In genomic region chr4:7970031-7970946, GRCh38 we compare ENCODE assay signal across 8 cellular contexts. TPM values are rescaled to one million over a fixed set of nuclear protein-coding genes. Genes with fewer than 3 reads are reported as not detected.
DNase-seq lines count a peak whose midpoint lies in the region; ATAC-seq and TF ChIP-seq lines count a peak whose summit lies in the region.

No MANE protein-coding gene starts in this region.

- H3K79me2 ChIP-seq in osteoblast (ENCODE audit: insufficient read depth, low read length), result peaks cover 6% of the 10 kb centered on the region

- no peaks in the 10 kb centered on the region for H4K20me1 ChIP-seq in osteoblast (ENCODE audit: insufficient read depth, low read length)

- no peaks in the 10 kb centered on the region for H3K27me3 ChIP-seq in effector memory CD4-positive, alpha-beta T cell (replicated peaks; ENCODE audit: control insufficient read depth, insufficient read depth, low read length, poor library complexity, severe bottlenecking)
- no peaks in the 10 kb centered on the region for H3K27me3 ChIP-seq in osteoblast (ENCODE audit: insufficient read depth, low read length)

- peak overlapping the region; percentile 76 for H3K27ac ChIP-seq in effector memory CD4-positive, alpha-beta T cell (ENCODE audit: insufficient read depth, low read length, poor library complexity, severe bottlenecking)
- H3K27ac ChIP-seq in osteoblast (ENCODE audit: low read depth, low read length), result peak overlapping the region; percentile 98

- TF ChIP-seq CTCF in osteoblast (IDR thresholded peaks at IDR 0.05; ENCODE audit: extremely low read depth, low read depth, low read length) (no peak), foreskin fibroblast (IDR thresholded peaks at IDR 0.05; ENCODE audit: low read depth, low read length) (no peak)

- ATAC-seq in GM18520 (IDR thresholded peaks at IDR 0.05; ENCODE audit: unreplicated experiment) (peak; percentile 40), HG02884 (IDR thresholded peaks at IDR 0.05; ENCODE audit: unreplicated experiment) (peak; percentile 67)

- DNase-seq in UCSD-AML1 (lab: John Stamatoyannopoulos, UW; ENCODE audit: unreplicated experiment) (peak; percentile 48), osteoblast (ENCODE audit: insufficient read length, low spot score, missing footprints) (peak; percentile 82), NCI-H128 (lab: John Stamatoyannopoulos, UW; ENCODE audit: unreplicated experiment) (no peak), foreskin fibroblast (no peak), GF-D8 (lab: John Stamatoyannopoulos, UW) (no peak)
- peak; percentile 12 to 31 (median 24) for DNase-seq in effector memory CD4-positive, alpha-beta T cell

- H2AFZ ChIP-seq in osteoblast (ENCODE audit: low read length), result peak overlapping the region; percentile 56

- peaks cover 34% of the 10 kb centered on the region for H3K4me1 ChIP-seq in effector memory CD4-positive, alpha-beta T cell (ENCODE audit: control insufficient read depth, insufficient read depth, low read length, poor library complexity, severe bottlenecking)
- peaks cover 35% of the 10 kb centered on the region for H3K4me1 ChIP-seq in osteoblast (ENCODE audit: insufficient read depth, low read length)

- H3K4me2 ChIP-seq in osteoblast (ENCODE audit: insufficient read depth, low read length), result peak overlapping the region; percentile 69

- peak overlapping the region; percentile 61 for H3K4me3 ChIP-seq in effector memory CD4-positive, alpha-beta T cell (ENCODE audit: insufficient read depth, low read depth, low read length, poor library complexity, severe bottlenecking)
- H3K4me3 ChIP-seq in osteoblast (ENCODE audit: insufficient read depth, low read length) (peak overlapping the region; percentile 54), foreskin fibroblast (ENCODE audit: low read depth in 1 of 2, low read length in 2 of 2) (no peak overlapping the region)

- no peaks in the 10 kb centered on the region for H3K36me3 ChIP-seq in effector memory CD4-positive, alpha-beta T cell (ENCODE audit: control insufficient read depth, insufficient read depth, low read length)
- no peaks in the 10 kb centered on the region for H3K36me3 ChIP-seq in osteoblast (ENCODE audit: insufficient read depth, low read length)

- no peaks in the 10 kb centered on the region for H3K9me3 ChIP-seq in effector memory CD4-positive, alpha-beta T cell (ENCODE audit: control insufficient read depth, low read length)
- H3K9me3 ChIP-seq in osteoblast (ENCODE audit: low read depth, low read length), result no peaks in the 10 kb centered on the region

RNA-seq across cellular contexts. Expression of gene AFAP1, which starts 30.6 kb away (rescaled TPM):
- 101 and 106 TPM in 2 replicates for total RNA-seq in osteoblast

Comparison
In these comparisons a context has a peak if more than half of its experiments do, and no peak if none do; other contexts are left out.
1. DNase-seq: peak in UCSD-AML1 (single experiment), effector memory CD4-positive, alpha-beta T cell (3 of 3) and osteoblast (single experiment); none in NCI-H128 (single experiment), foreskin fibroblast (0 of 2) and GF-D8 (single experiment).
2. H3K4me3 ChIP-seq: peak in effector memory CD4-positive, alpha-beta T cell (single experiment) and osteoblast (single experiment); none in foreskin fibroblast (0 of 2).